In the genomic region with DNA sequence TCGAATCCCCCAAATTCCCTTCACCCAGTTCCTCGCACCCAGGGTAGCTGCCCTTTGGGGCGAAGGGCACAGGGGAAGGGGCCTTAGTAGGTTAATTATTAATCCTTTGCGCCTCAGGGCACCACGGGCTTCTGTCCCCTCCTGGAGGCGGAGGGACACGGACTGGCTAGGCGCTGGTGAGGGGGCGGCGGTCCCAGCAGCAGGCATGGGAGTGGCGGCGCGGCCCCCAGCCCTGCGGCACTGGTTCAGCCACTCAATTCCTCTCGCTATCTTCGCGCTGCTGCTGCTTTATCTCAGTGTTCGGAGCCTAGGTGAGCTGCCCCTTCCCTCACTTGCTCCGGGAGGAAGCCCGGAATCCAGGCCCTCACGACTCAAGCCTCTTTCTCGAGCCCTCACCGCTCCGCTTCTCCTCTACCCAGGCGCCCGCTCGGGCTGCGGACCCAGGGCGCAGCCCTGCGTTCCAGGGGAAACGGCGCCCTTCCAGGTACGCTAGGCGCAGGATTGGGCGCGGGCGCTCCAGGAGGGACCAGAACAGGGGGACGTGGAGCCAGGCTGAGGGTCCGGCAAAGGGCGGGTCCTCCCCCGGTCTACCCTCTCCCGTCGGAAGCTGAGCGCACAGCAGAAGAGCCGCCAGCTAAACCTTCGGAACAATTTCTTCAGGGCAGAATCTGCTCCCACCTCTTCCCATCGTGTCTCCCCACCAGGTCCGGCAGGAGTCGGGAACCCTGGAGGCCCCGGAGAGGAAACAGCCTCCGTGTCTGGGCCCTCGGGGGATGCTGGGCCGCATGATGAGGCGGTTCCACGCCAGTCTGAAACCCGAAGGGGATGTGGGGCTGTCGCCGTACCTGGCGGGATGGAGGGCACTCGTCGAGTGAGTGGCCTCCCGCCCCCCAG, we compare ENCODE assay signal across 8 cellular contexts. TPM values are rescaled to one million over a fixed set of nuclear protein-coding genes. Genes with fewer than 3 reads are reported as not detected.
DNase-seq lines count a peak whose midpoint lies in the region; ATAC-seq and TF ChIP-seq lines count a peak whose summit lies in the region.

A gene (plus strand): TSS at position 158 of the 894 bp plus-strand sequence. CDS start 48 bp downstream, at position 206.

- H3K4me3 Mint-ChIP-seq in activated naive CD4-positive, alpha-beta T cell treated with anti-CD3 and anti-CD28 coated beads, Interleukin-2, amount 10 ng/mL, durations not matched to agents 7 days and 5 days = peak within 1 kb of the TSS; percentile 66
- H3K4me3 Mint-ChIP-seq in T-cell = peak within 1 kb of the TSS; percentile 66 to 85 (median 73)

- H3K27ac ChIP-seq in gastroesophageal sphincter (peak within 1 kb of the TSS; percentile 71 to 98 (median 96)), gastrocnemius medialis (peak within 1 kb of the TSS; percentile 91 to 97 (median 95))

- peaks cover 0 to 54% (median 28%) of the 10 kb centered on the region in 3 donors for H3K4me1 ChIP-seq in gastroesophageal sphincter
- peaks cover 36 to 44% of the 10 kb centered on the region in 2 donors for H3K4me1 ChIP-seq in gastrocnemius medialis

- H3K4me3 ChIP-seq in gastroesophageal sphincter (peak within 1 kb of the TSS; percentile 65 to 81), gastrocnemius medialis (peak within 1 kb of the TSS; percentile 63 to 81 (median 68))

- no peak for DNase-seq in activated naive CD4-positive, alpha-beta T cell treated with anti-CD3 and anti-CD28 coated beads, Interleukin-2, amount 10 ng/mL, durations not matched to agents 7 days and 5 days
- no peak for DNase-seq in activated naive CD4-positive, alpha-beta T cell treated with anti-CD3 and anti-CD28 coated beads, Interleukin-2, amount 50 U/mL, for 16 hours
- DNase-seq in T-cell (no peak), gastrocnemius medialis (no peak), GM03348 (ENCODE audit: low spot score) (no peak), hippocampal formation (lab: John Stamatoyannopoulos, UW) (no peak), NCI-H2171 treated with DMSO at 0.1 percent for 48 hours (lab: John Stamatoyannopoulos, UW) (no peak)

- H3K36me3 ChIP-seq in gastroesophageal sphincter (no peaks in the 10 kb centered on the region), gastrocnemius medialis (no peaks in the 10 kb centered on the region)

- no peaks in the 10 kb centered on the region for H3K36me3 Mint-ChIP-seq in activated naive CD4-positive, alpha-beta T cell treated with anti-CD3 and anti-CD28 coated beads, Interleukin-2, amount 10 ng/mL, durations not matched to agents 7 days and 5 days
- H3K36me3 Mint-ChIP-seq in T-cell = no peaks in the 10 kb centered on the region

- ATAC-seq in T-cell (replicated peaks in 1 of 4) (no peak), gastroesophageal sphincter (no peak), gastrocnemius medialis (no peak)

- peaks cover 72% of the 10 kb centered on the region for H3K27me3 Mint-ChIP-seq in activated naive CD4-positive, alpha-beta T cell treated with anti-CD3 and anti-CD28 coated beads, Interleukin-2, amount 10 ng/mL, durations not matched to agents 7 days and 5 days
- peaks cover 22 to 41% of the 10 kb centered on the region in 2 donors for H3K27me3 Mint-ChIP-seq in T-cell

- no peak for TF ChIP-seq CTCF in gastroesophageal sphincter (IDR thresholded peaks at IDR 0.05)
- TF ChIP-seq CTCF in gastrocnemius medialis (IDR thresholded peaks at IDR 0.05 in 4 of 5, conservative IDR thresholded peaks at IDR 0.05 in 1 of 5) = no peak

- no peaks in the 10 kb centered on the region for H3K9me3 Mint-ChIP-seq in activated naive CD4-positive, alpha-beta T cell treated with anti-CD3 and anti-CD28 coated beads, Interleukin-2, amount 10 ng/mL, durations not matched to agents 7 days and 5 days
- no peaks in the 10 kb centered on the region for H3K9me3 Mint-ChIP-seq in T-cell

- H3K27ac Mint-ChIP-seq in activated naive CD4-positive, alpha-beta T cell treated with anti-CD3 and anti-CD28 coated beads, Interleukin-2, amount 10 ng/mL, durations not matched to agents 7 days and 5 days = peak within 1 kb of the TSS; percentile 56
- H3K27ac Mint-ChIP-seq in T-cell = no peak within 1 kb of the TSS

- H3K27me3 ChIP-seq in gastroesophageal sphincter = peaks cover 22% of the 10 kb centered on the region
- peaks cover 13 to 29% (median 22%) of the 10 kb centered on the region in 3 donors for H3K27me3 ChIP-seq in gastrocnemius medialis

- no peak for TF ChIP-seq POLR2A in gastroesophageal sphincter (IDR thresholded peaks at IDR 0.05)
- TF ChIP-seq POLR2A in gastrocnemius medialis (IDR thresholded peaks at IDR 0.05) = no peak

- in situ Hi-C loops in gastrocnemius medialis (cut with MboI; ENCODE audit: low sequenced_read_pairs in 4 of 4) = loop anchor here (5.0 to 25.0 kb wide), 4 partner anchors 54 to 98 kb away; a partner anchor contains a TSS

- no peak for TF ChIP-seq EP300 in gastroesophageal sphincter (IDR thresholded peaks at IDR 0.05)

- intact Hi-C loops in gastrocnemius medialis (cut with DNase I; ENCODE audit: low total_unique reads) = no loop called here

- CTCF ChIA-PET in activated naive CD4-positive, alpha-beta T cell treated with anti-CD3 and anti-CD28 coated beads, Interleukin-2, amount 10 ng/mL, durations not matched to agents 7 days and 5 days (lab: Charles Lee) = interaction anchor here (0.6 to 3.9 kb wide), 18 partner anchors 9 to 222 kb away, joined by 3 to 28 read pairs (median 7); a partner anchor contains a TSS
- CTCF ChIA-PET in T-cell (lab: Charles Lee) = interaction anchor here in 1 of 2 donors (0.8 to 1.8 kb wide), 3 partner anchors 37 to 79 kb away, joined by 4 to 12 read pairs (median 4); a partner anchor contains a TSS

- POLR2A ChIA-PET in T-cell (lab: Charles Lee) = no interaction called here

- WGBS in gastroesophageal sphincter (ENCODE audit: low coverage in 1 of 2), 2 donors = 60% methylated on average over 5 of the region's 62 CpGs; no CpG with 5 or more reads in 1 of the 2 donors

- H3K4me1 Mint-ChIP-seq in activated naive CD4-positive, alpha-beta T cell treated with anti-CD3 and anti-CD28 coated beads, Interleukin-2, amount 10 ng/mL, durations not matched to agents 7 days and 5 days = peaks cover 43% of the 10 kb centered on the region
- H3K4me1 Mint-ChIP-seq in T-cell = peaks cover 18 to 34% (median 27%) of the 10 kb centered on the region in 3 donors

- H3K9me3 ChIP-seq in gastroesophageal sphincter (no peaks in the 10 kb centered on the region), gastrocnemius medialis (no peaks in the 10 kb centered on the region)

RNA-seq across cellular contexts. Expression of the gene that starts here (rescaled TPM):
- total RNA-seq in T-cell (not detected), gastroesophageal sphincter (not detected), gastrocnemius medialis (under 1 TPM in 1 of 4 donors, not detected in 3; 0.53 TPM)
